Comparison of ENCODE assay signal across 8 cellular contexts in genomic region chr12:31736472-31736871, GRCh38. TPM values are rescaled to one million over a fixed set of nuclear protein-coding genes. Genes with fewer than 3 reads are reported as not detected.
DNase-seq lines count a peak whose midpoint lies in the region; ATAC-seq and TF ChIP-seq lines count a peak whose summit lies in the region.

No MANE protein-coding gene starts in this region.

- no peak for ATAC-seq in gastroesophageal sphincter

- H3K9me2 ChIP-seq in hepatocyte (replicated peaks; ENCODE audit: insufficient read depth), result no peaks in the 10 kb centered on the region

- H3K4me3 ChIP-seq in AG10803 (ENCODE audit: low read length), result no peak overlapping the region
- H3K4me3 ChIP-seq in hepatocyte, result no peak overlapping the region
- no peak overlapping the region for H3K4me3 ChIP-seq in gastroesophageal sphincter

- no peaks in the 10 kb centered on the region for H3K79me2 ChIP-seq in hepatocyte

- H3K27ac ChIP-seq in hepatocyte (no peak overlapping the region), gastroesophageal sphincter (no peak overlapping the region)

- H4K20me1 ChIP-seq in hepatocyte (ENCODE audit: insufficient read depth, poor library complexity, severe bottlenecking), result no peaks in the 10 kb centered on the region

- no peaks in the 10 kb centered on the region for H3K36me3 ChIP-seq in hepatocyte (replicated peaks; ENCODE audit: insufficient read depth, low read depth)
- H3K36me3 ChIP-seq in gastroesophageal sphincter, result no peaks in the 10 kb centered on the region

- H3K4me1 ChIP-seq in hepatocyte (ENCODE audit: insufficient read depth) (peaks cover 15% of the 10 kb centered on the region), gastroesophageal sphincter (no peaks in the 10 kb centered on the region)

- H3K27me3 ChIP-seq in hepatocyte (no peaks in the 10 kb centered on the region), gastroesophageal sphincter (no peaks in the 10 kb centered on the region)

- TF ChIP-seq EP300 in gastroesophageal sphincter (IDR thresholded peaks at IDR 0.05), result no peak

- TF ChIP-seq CTCF in AG10803 (conservative IDR thresholded peaks at IDR 0.05; ENCODE audit: low read length) (no peak), hepatocyte (IDR thresholded peaks at IDR 0.05; ENCODE audit: poor library complexity) (no peak), gastroesophageal sphincter (IDR thresholded peaks at IDR 0.05) (no peak)

- no peak overlapping the region for H2AFZ ChIP-seq in hepatocyte

- H3K4me2 ChIP-seq in hepatocyte, result no peak overlapping the region

- H3K9me3 ChIP-seq in hepatocyte (ENCODE audit: low read depth) (no peaks in the 10 kb centered on the region), gastroesophageal sphincter (no peaks in the 10 kb centered on the region)

- DNase-seq in AG10803 (ENCODE audit: low read depth) (peak; percentile 83), HS-5 (ENCODE audit: low read depth) (peak; percentile 68), activated T-cell treated with anti-CD3 and anti-CD28 coated beads for 4 hours (peak; percentile 55), hepatocyte (ENCODE audit: low spot score) (peak; percentile 58), DMS 273 treated with DMSO at 0.1 percent for 48 hours (lab: John Stamatoyannopoulos, UW) (no peak), NCI-H128 (lab: John Stamatoyannopoulos, UW; ENCODE audit: unreplicated experiment) (no peak), NCI-H774 (lab: John Stamatoyannopoulos, UW) (no peak)

- TF ChIP-seq POLR2A in gastroesophageal sphincter (IDR thresholded peaks at IDR 0.05), result no peak

RNA-seq across cellular contexts. Expression of gene AMN1, which starts 7.7 kb away (rescaled TPM):
- total RNA-seq in hepatocyte, result 11.9 and 14.0 TPM in 2 replicates
- polyA plus RNA-seq in hepatocyte, result 8.3 and 9.3 TPM in 2 replicates
- 10 to 100 TPM in 2 of 4 donors, 1 to 10 TPM in 2; 7.5 to 19.3 (median 9.6) TPM for total RNA-seq in gastroesophageal sphincter

Comparison
In these comparisons a context has a peak if more than half of its experiments do, and no peak if none do; other contexts are left out.
1. DNase-seq: peak in AG10803 (single experiment), HS-5 (single experiment), activated T-cell treated with anti-CD3 and anti-CD28 coated beads for 4 hours (single experiment) and hepatocyte (single experiment); none in DMS 273 treated with DMSO at 0.1 percent for 48 hours (single experiment), NCI-H128 (single experiment) and NCI-H774 (single experiment).